Comparison of ENCODE assay signal across 8 cellular contexts in the genomic region with DNA sequence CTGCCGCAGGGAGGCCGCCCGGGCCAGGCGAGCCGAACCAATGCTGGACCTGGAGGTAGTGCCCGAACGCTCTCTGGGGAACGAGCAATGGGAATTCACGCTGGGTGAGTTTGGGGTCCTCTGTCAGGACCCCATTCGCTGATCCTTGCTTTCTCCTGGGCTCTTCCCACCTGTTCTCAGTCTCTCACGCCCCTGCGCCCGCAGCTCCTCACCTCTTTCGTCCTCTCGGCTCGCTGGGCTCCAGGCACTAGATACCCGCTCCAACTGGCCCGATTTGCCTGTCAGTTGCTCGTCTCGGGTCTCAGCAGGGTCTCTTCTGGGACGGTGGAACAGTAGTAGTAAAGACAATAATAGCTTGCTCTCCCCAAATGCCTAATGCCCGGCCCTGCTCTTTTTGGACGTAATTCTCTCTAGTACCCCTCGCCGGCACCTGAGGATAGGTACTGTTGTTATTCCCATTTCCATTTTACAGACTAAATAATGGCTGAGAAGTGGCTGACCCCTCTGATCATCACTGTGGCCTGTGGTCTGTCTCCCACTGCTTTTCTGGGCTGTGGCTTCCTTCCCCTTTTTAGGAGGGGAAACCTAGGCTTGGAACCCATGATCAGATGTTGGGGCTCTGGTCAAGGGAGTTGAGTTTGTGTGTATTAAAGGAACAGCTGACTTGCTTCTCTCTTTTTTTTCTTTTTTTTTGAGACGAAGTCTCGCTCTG. TPM values are rescaled to one million over a fixed set of nuclear protein-coding genes. Genes with fewer than 3 reads are reported as not detected.
DNase-seq lines count a peak whose midpoint lies in the region; ATAC-seq, FAIRE-seq and TF ChIP-seq lines count a peak whose summit lies in the region.

No MANE protein-coding gene starts in this region.

- H3K9me3 ChIP-seq in BLaER1 treated with 17β-estradiol and CSF1 and Interleukin-3, amounts not matched to agents 10 nM and 100 nM (replicated peaks in 1 of 11) = no peaks in the 10 kb centered on the region
- no peaks in the 10 kb centered on the region for H3K9me3 ChIP-seq in breast epithelium
- no peaks in the 10 kb centered on the region for H3K9me3 ChIP-seq in upper lobe of left lung

- peak overlapping the region; percentile 73 to 96 (median 81) for H3K27ac ChIP-seq in BLaER1 treated with 17β-estradiol and CSF1 and Interleukin-3, amounts not matched to agents 10 nM and 100 nM
- peak overlapping the region; percentile 83 to 93 for H3K27ac ChIP-seq in breast epithelium
- peak overlapping the region; percentile 78 to 88 (median 83) for H3K27ac ChIP-seq in upper lobe of left lung

- ATAC-seq in GM19467 (IDR thresholded peaks at IDR 0.05; ENCODE audit: unreplicated experiment) (peak; percentile 6), upper lobe of left lung (ENCODE audit: low FRiP score in 2 of 2) (peak; percentile 62 to 70)

- TF ChIP-seq CTCF in breast epithelium (IDR thresholded peaks at IDR 0.05) = no peak
- TF ChIP-seq CTCF in upper lobe of left lung (IDR thresholded peaks at IDR 0.05) = no peak

- H3K9ac ChIP-seq in BLaER1 treated with 17β-estradiol and CSF1 and Interleukin-3, amounts not matched to agents 10 nM and 100 nM = peak overlapping the region; percentile 77 to 94 (median 85)

- H3K4me2 ChIP-seq in BLaER1 treated with 17β-estradiol and CSF1 and Interleukin-3, amounts not matched to agents 10 nM and 100 nM = peak overlapping the region; percentile 76 to 98 (median 89)

- WGBS in upper lobe of left lung, 2 donors = 5 to 7% methylated on average over 20 to 24 of the region's 27 CpGs

- peaks cover 13 to 42% (median 27%) of the 10 kb centered on the region in 11 experiments; a peak in 17 of 22 replicates for H3K36me3 ChIP-seq in BLaER1 treated with 17β-estradiol and CSF1 and Interleukin-3, amounts not matched to agents 10 nM and 100 nM
- H3K36me3 ChIP-seq in breast epithelium (no peaks in the 10 kb centered on the region), upper lobe of left lung (no peaks in the 10 kb centered on the region)

- H4K20me1 ChIP-seq in BLaER1 treated with 17β-estradiol and CSF1 and Interleukin-3, amounts not matched to agents 10 nM and 100 nM = peaks cover 13 to 46% (median 37%) of the 10 kb centered on the region in 11 experiments; a peak in 16 of 22 replicates

- no peaks in the 10 kb centered on the region for H3K27me3 ChIP-seq in BLaER1 treated with 17β-estradiol and CSF1 and Interleukin-3, amounts not matched to agents 10 nM and 100 nM
- H3K27me3 ChIP-seq in breast epithelium (no peaks in the 10 kb centered on the region), upper lobe of left lung (no peaks in the 10 kb centered on the region)

- intact Hi-C loops in breast epithelium (cut with DNase I; ENCODE audit: low total_unique reads) = no loop called here

- DNase-seq in NOMO-1 (lab: John Stamatoyannopoulos, UW; ENCODE audit: unreplicated experiment in 2 of 2) = peak; percentile 75 to 77
- DNase-seq in breast epithelium (ENCODE audit: low spot score in 2 of 2) = no peak
- DNase-seq in medulla oblongata (ENCODE audit: extremely low spot score) = peak; percentile 86
- DNase-seq in upper lobe of left lung = peak in 1 of 2 donors; percentile 47
- DNase-seq in urothelium cell line (ENCODE audit: low spot score) = no peak
- DNase-seq in NCI-H2029 (lab: John Stamatoyannopoulos, UW) = no peak

- no peak for FAIRE-seq in urothelium cell line (lab: Jason Lieb, UNC)

- TF ChIP-seq EP300 in upper lobe of left lung (IDR thresholded peaks at IDR 0.05) = no peak

- no peak for TF ChIP-seq POLR2A in breast epithelium (IDR thresholded peaks at IDR 0.05)
- peak in 1 of 4 donors; percentile 42 for TF ChIP-seq POLR2A in upper lobe of left lung (IDR thresholded peaks at IDR 0.05)

- H3K4me3 ChIP-seq in BLaER1 treated with 17β-estradiol and CSF1 and Interleukin-3, amounts not matched to agents 10 nM and 100 nM = peak overlapping the region; percentile 83 to 100 (median 92)
- peak overlapping the region; percentile 80 to 88 (median 84) for H3K4me3 ChIP-seq in breast epithelium
- peak overlapping the region; percentile 63 to 96 (median 86) for H3K4me3 ChIP-seq in upper lobe of left lung

- H3K4me1 ChIP-seq in BLaER1 treated with 17β-estradiol and CSF1 and Interleukin-3, amounts not matched to agents 10 nM and 100 nM = peaks cover 28 to 63% (median 38%) of the 10 kb centered on the region in 10 experiments
- H3K4me1 ChIP-seq in breast epithelium (peaks cover 0 to 8% of the 10 kb centered on the region in 2 donors), upper lobe of left lung (peaks cover 23 to 32% (median 27%) of the 10 kb centered on the region in 4 donors)

RNA-seq across cellular contexts. Expression of a gene that starts 0.6 kb away (rescaled TPM):
- total RNA-seq in breast epithelium (10 to 100 TPM; 17.8 to 31.8 (median 27.1) TPM), upper lobe of left lung (10 to 100 TPM; 16.0 to 32.3 (median 21.9) TPM)

RNA-seq across cellular contexts. Expression of a gene that starts 40.5 kb away (rescaled TPM):
- 10 to 100 TPM in 2 of 3 donors, 1 to 10 TPM in 1; 7.8 to 13.3 (median 11.1) TPM for total RNA-seq in breast epithelium
- total RNA-seq in upper lobe of left lung = 10 to 100 TPM in 5 of 6 donors, 1 to 10 TPM in 1; 6.3 to 20.8 (median 17.7) TPM

RNA-seq across cellular contexts. Expression of a gene that starts 49.4 kb away (rescaled TPM):
- total RNA-seq in breast epithelium = 10 to 100 TPM; 35.1 to 42.6 (median 36.4) TPM
- 10 to 100 TPM; 29.9 to 49.2 (median 35.6) TPM for total RNA-seq in upper lobe of left lung

RNA-seq across cellular contexts. Expression of a gene that starts 49.5 kb away (rescaled TPM):
- total RNA-seq in breast epithelium (10 to 100 TPM; 19.5 to 60.0 (median 40.1) TPM), upper lobe of left lung (100 to 1,000 TPM in 1 of 6 donors, 10 to 100 TPM in 5; 24.0 to 114 (median 28.5) TPM)

RNA-seq across cellular contexts. Expression of a gene that starts 54.3 kb away (rescaled TPM):
- total RNA-seq in breast epithelium (100 to 1,000 TPM in 1 of 3 donors, 10 to 100 TPM in 2; 46.9 to 113 (median 62.5) TPM), upper lobe of left lung (100 to 1,000 TPM in 2 of 6 donors, 10 to 100 TPM in 4; 33.4 to 784 (median 70.1) TPM)

Comparison
In these comparisons a context has a peak if more than half of its experiments do, and no peak if none do; other contexts are left out.
1. DNase-seq: peak in NOMO-1 (2 of 2) and medulla oblongata (single experiment); none in breast epithelium (0 of 2), urothelium cell line (single experiment) and NCI-H2029 (single experiment).
2. Peak in every context shown above with its lines, with median percentiles within 50 percentile points of each other: H3K27ac ChIP-seq and H3K4me3 ChIP-seq.